Comparison of ENCODE assay signal across 15 cellular contexts in the genomic region with DNA sequence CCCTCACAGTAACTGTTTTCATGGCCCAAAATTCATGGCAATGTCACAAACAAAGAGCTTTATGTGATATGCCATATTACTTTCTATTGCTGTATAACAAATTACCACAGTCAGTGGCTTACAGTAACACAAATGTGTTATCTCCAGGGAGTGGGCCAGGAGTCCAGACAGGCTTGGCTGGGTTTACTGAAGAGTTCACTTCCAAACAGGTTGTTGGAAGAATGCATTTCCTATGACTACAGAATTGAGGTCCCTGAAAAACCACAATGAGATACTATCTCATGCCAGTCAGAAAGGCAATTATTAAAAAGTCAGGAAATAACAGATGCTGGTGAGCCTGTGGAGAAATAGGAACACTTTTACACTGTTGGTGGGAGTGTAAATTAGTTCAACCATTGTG.
DNase-seq lines count a peak whose midpoint lies in the region; ATAC-seq and TF ChIP-seq lines count a peak whose summit lies in the region.
"Had no signal": no experiment of that assay in that cellular context is flagged by ENCODE, and none has a peak within 500 bp of the region (broad histone marks: within the 10 kb centered on the region; RNA-seq: fewer than 3 reads in every experiment).

No MANE protein-coding gene starts in this region.

- H3K27ac ChIP-seq in RWPE2 (ENCODE audit: poor library complexity, severe bottlenecking) (peak overlapping the region; percentile 35), epithelial cell of prostate (no peak overlapping the region), neuronal stem cell (replicated peaks; ENCODE audit: low read length) (no peak overlapping the region)

- no peak overlapping the region for H2BK12ac ChIP-seq in neuronal stem cell (ENCODE audit: low read length)

- TF ChIP-seq CTCF in RWPE2 (IDR thresholded peaks at IDR 0.05; ENCODE audit: poor library complexity, severe bottlenecking): no peak

- DNase-seq in RWPE2 (ENCODE audit: low spot score) (no peak), epithelial cell of prostate (ENCODE audit: low read depth, low spot score) (peak; percentile 48), renal cortical epithelial cell (ENCODE audit: low read depth) (peak; percentile 39), neuronal stem cell (ENCODE audit: low spot score) (no peak)
- no peak for DNase-seq in stimulated activated naive CD8-positive, alpha-beta T cell treated with anti-CD3 and anti-CD28 coated beads, Interleukin-15, amount 100 ng/mL, for 72 hours
- DNase-seq: CD8-positive, alpha-beta T cell; COR-L47; DMS153; DMS79 treated with DMSO at 0.1 percent for 48 hours; GDM1; H9 had no signal

- H3K14ac ChIP-seq in neuronal stem cell (ENCODE audit: low read length): no peak overlapping the region

- H3K9me3 ChIP-seq in RWPE2 (ENCODE audit: severe bottlenecking): no peaks in the 10 kb centered on the region
- H3K9me3 ChIP-seq in neuronal stem cell (replicated peaks in 1 of 2; ENCODE audit: control insufficient read depth in 2 of 2, insufficient read depth in 1 of 2, low read depth in 1 of 2, low read length in 2 of 2): no peaks in the 10 kb centered on the region

- no peak overlapping the region for H3K4me3 Mint-ChIP-seq in stimulated activated naive CD8-positive, alpha-beta T cell treated with anti-CD3 and anti-CD28 coated beads, Interleukin-15, amount 100 ng/mL, for 72 hours
- H3K4me3 Mint-ChIP-seq: CD14-positive monocyte; CD8-positive, alpha-beta T cell; GM23338; H9 had no signal

- no peak overlapping the region for H4K91ac ChIP-seq in neuronal stem cell (ENCODE audit: low read depth, low read length, poor library complexity)

- no peaks in the 10 kb centered on the region for H3K36me3 ChIP-seq in RWPE2 (ENCODE audit: low read depth)
- no peaks in the 10 kb centered on the region for H3K36me3 ChIP-seq in neuronal stem cell (replicated peaks in 1 of 2; ENCODE audit: control insufficient read depth in 2 of 2, insufficient read depth in 2 of 2, low read length in 2 of 2)

- no peaks in the 10 kb centered on the region for H3K27me3 Mint-ChIP-seq in stimulated activated naive CD8-positive, alpha-beta T cell treated with anti-CD3 and anti-CD28 coated beads, Interleukin-15, amount 100 ng/mL, for 72 hours

- no peaks in the 10 kb centered on the region for H3K79me1 ChIP-seq in neuronal stem cell (ENCODE audit: low read depth, low read length)

- H4K8ac ChIP-seq in neuronal stem cell (ENCODE audit: low read depth, low read length): no peak overlapping the region

- H3K4me1 ChIP-seq in RWPE2 (ENCODE audit: insufficient read depth, poor library complexity, severe bottlenecking): peaks cover 15% of the 10 kb centered on the region
- H3K4me1 ChIP-seq in neuronal stem cell (ENCODE audit: control insufficient read depth in 2 of 2, insufficient read depth in 1 of 2, low read depth in 1 of 2, low read length in 2 of 2): no peaks in the 10 kb centered on the region

- H3K4ac ChIP-seq in neuronal stem cell (ENCODE audit: low read length): no peak overlapping the region

- H3K4me1 Mint-ChIP-seq in stimulated activated naive CD8-positive, alpha-beta T cell treated with anti-CD3 and anti-CD28 coated beads, Interleukin-15, amount 100 ng/mL, for 72 hours: no peaks in the 10 kb centered on the region
- H3K4me1 Mint-ChIP-seq: CD14-positive monocyte, GM23338, H9 had no signal

- no peak overlapping the region for H3K23ac ChIP-seq in neuronal stem cell (ENCODE audit: low read depth, low read length, poor library complexity)

- no peak overlapping the region for H2BK120ac ChIP-seq in neuronal stem cell (ENCODE audit: low read depth, low read length)

- no peak overlapping the region for H3K27ac Mint-ChIP-seq in stimulated activated naive CD8-positive, alpha-beta T cell treated with anti-CD3 and anti-CD28 coated beads, Interleukin-15, amount 100 ng/mL, for 72 hours
- H3K27ac Mint-ChIP-seq: CD14-positive monocyte; CD8-positive, alpha-beta T cell; GM23338; H9 had no signal

- no peaks in the 10 kb centered on the region for H3K9me3 Mint-ChIP-seq in stimulated activated naive CD8-positive, alpha-beta T cell treated with anti-CD3 and anti-CD28 coated beads, Interleukin-15, amount 100 ng/mL, for 72 hours
- H3K9me3 Mint-ChIP-seq: CD8-positive, alpha-beta T cell; GM23338; H9 had no signal

- no peak overlapping the region for H3K18ac ChIP-seq in neuronal stem cell (ENCODE audit: low read length)

- H3K4me3 ChIP-seq in RWPE2 (ENCODE audit: severe bottlenecking): no peak overlapping the region
- H3K4me3 ChIP-seq in neuronal stem cell (ENCODE audit: low read length in 2 of 2): no peak overlapping the region
- H3K4me3 ChIP-seq: GM23338 had no signal

- ATAC-seq in RWPE2 (ENCODE audit: low read depth): peak; percentile 82
- ATAC-seq in HG03378 (IDR thresholded peaks at IDR 0.05; ENCODE audit: unreplicated experiment): no peak
- no peak for ATAC-seq in stimulated activated naive CD8-positive, alpha-beta T cell treated with anti-CD3 and anti-CD28 coated beads, Interleukin-15, amount 100 ng/mL, for 72 hours
- ATAC-seq: CD8-positive, alpha-beta T cell; GM23338; HepG2 had no signal

- H3K27me3 ChIP-seq in RWPE2 (ENCODE audit: insufficient read depth, poor library complexity, severe bottlenecking) (no peaks in the 10 kb centered on the region), neuronal stem cell (ENCODE audit: control insufficient read depth in 3 of 3, insufficient read depth in 3 of 3, low read depth in 1 of 3, low read length in 3 of 3) (no peaks in the 10 kb centered on the region)

- H2AK5ac ChIP-seq in neuronal stem cell (ENCODE audit: low read depth, low read length): no peak overlapping the region

- no peak overlapping the region for H3K9ac ChIP-seq in neuronal stem cell (ENCODE audit: low read depth, low read length, poor library complexity)

- no peak overlapping the region for H2BK15ac ChIP-seq in neuronal stem cell (ENCODE audit: low read length)

- no peak overlapping the region for H2AFZ ChIP-seq in neuronal stem cell (ENCODE audit: low read length)
- H2AFZ ChIP-seq: GM23338 had no signal

- no peak overlapping the region for H2BK5ac ChIP-seq in neuronal stem cell (ENCODE audit: low read length)

- H3K4me2 ChIP-seq in neuronal stem cell (ENCODE audit: insufficient read depth, low read length, poor library complexity, severe bottlenecking): no peak overlapping the region
- H3K4me2 ChIP-seq: GM23338 had no signal

Comparison
In these comparisons a context has a peak if more than half of its experiments do, and no peak if none do; other contexts are left out.
1. DNase-seq: peak in epithelial cell of prostate (single experiment) and renal cortical epithelial cell (single experiment); none in RWPE2 (single experiment), neuronal stem cell (single experiment) and stimulated activated naive CD8-positive, alpha-beta T cell treated with anti-CD3 and anti-CD28 coated beads, Interleukin-15, amount 100 ng/mL, for 72 hours (0 of 2).